ENCODE assay signal across 1 cellular context in genomic region chr19:52296773-52297600, GRCh38.
TF ChIP-seq lines count a peak whose summit lies in the region.

TSS of gene ZNF480 (plus strand) at chr19:52297169. CDS start at chr19:52300413, 3,244 bp downstream.

TF ChIP-seq in HepG2, 621 proteins besides CTCF, POLR2A, EP300 and RAD21 (continued from another document and continues in another):
- TF ChIP-seq MLXIP (CRISPR knock-in tag; IDR thresholded peaks at IDR 0.05; ENCODE audit: borderline replicate concordance) (no peak), EZH2 (conservative IDR thresholded peaks at IDR 0.05; ENCODE audit: low read depth, low read length) (no peak), ARNT2 (CRISPR knock-in tag; IDR thresholded peaks at IDR 0.05; ENCODE audit: low read depth) (no peak), PRDM15 (CRISPR knock-in tag; IDR thresholded peaks at IDR 0.05) (peak; percentile 81), ARID4A (CRISPR knock-in tag; IDR thresholded peaks at IDR 0.05; ENCODE audit: borderline replicate concordance) (peak; percentile 81; the same call in 1 of the 2 replicates), PCBP1 (IDR thresholded peaks at IDR 0.05; ENCODE audit: borderline replicate concordance, low read depth, low read length) (0 out of 2 replicates have a peak, but pooled peaks have one; percentile 24), ATF5 (CRISPR knock-in tag; IDR thresholded peaks at IDR 0.05; ENCODE audit: low read depth) (no peak), ZUFSP (CRISPR knock-in tag; IDR thresholded peaks at IDR 0.05; ENCODE audit: borderline replicate concordance) (no peak), NFKB2 (CRISPR knock-in tag; IDR thresholded peaks at IDR 0.05; ENCODE audit: borderline replicate concordance) (peak; percentile 55; the same call in 1 of the 2 replicates), KDM1A (CRISPR knock-in tag; IDR thresholded peaks at IDR 0.05) (no peak), SALL1 (CRISPR knock-in tag; IDR thresholded peaks at IDR 0.05) (peak; percentile 37; the same call in 1 of the 2 replicates), MTERF4 (CRISPR knock-in tag; IDR thresholded peaks at IDR 0.05) (0 out of 2 replicates have a peak, but pooled peaks have one; percentile 39), ZNF605 (CRISPR knock-in tag; IDR thresholded peaks at IDR 0.05) (no peak), KAT8 (CRISPR knock-in tag; IDR thresholded peaks at IDR 0.05) (peak; percentile 77), GATAD1 (CRISPR knock-in tag; IDR thresholded peaks at IDR 0.05) (0 out of 2 replicates have a peak, but pooled peaks have one; percentile 48), ZNF572 (CRISPR knock-in tag; IDR thresholded peaks at IDR 0.05) (no peak), HNF4G (IDR thresholded peaks at IDR 0.05; ENCODE audit: borderline replicate concordance, low read depth, low read length) (no peak), HNF4G (CRISPR knock-in tag; IDR thresholded peaks at IDR 0.05; ENCODE audit: borderline replicate concordance, low read depth) (no peak), SOX5 (CRISPR knock-in tag; IDR thresholded peaks at IDR 0.05; ENCODE audit: borderline replicate concordance) (no peak), PAWR (CRISPR knock-in tag; IDR thresholded peaks at IDR 0.05; ENCODE audit: borderline replicate concordance) (peak; percentile 74; the same call in 1 of the 2 replicates), ZNF496 (CRISPR knock-in tag; IDR thresholded peaks at IDR 0.05; ENCODE audit: insufficient replicate concordance) (no peak), ZNF574 (CRISPR knock-in tag; IDR thresholded peaks at IDR 0.05) (peak; percentile 26; the same call in 1 of the 2 replicates), SAP130 (CRISPR knock-in tag; IDR thresholded peaks at IDR 0.05; ENCODE audit: low read depth) (peak; percentile 69), FOSL1 (CRISPR knock-in tag; IDR thresholded peaks at IDR 0.05; ENCODE audit: borderline replicate concordance) (no peak), YEATS4 (CRISPR knock-in tag; IDR thresholded peaks at IDR 0.05; ENCODE audit: borderline replicate concordance) (peak; percentile 44; the same call in 1 of the 2 replicates), ARID2 (CRISPR knock-in tag; IDR thresholded peaks at IDR 0.05; ENCODE audit: borderline replicate concordance) (no peak), MAX (IDR thresholded peaks at IDR 0.05) (peak; percentile 48; the same call in 1 of the 2 replicates), KLF11 (CRISPR knock-in tag; IDR thresholded peaks at IDR 0.05) (no peak), KDM2A (CRISPR knock-in tag; IDR thresholded peaks at IDR 0.05; ENCODE audit: borderline replicate concordance, low read depth) (peak; percentile 5; the same call in 1 of the 2 replicates), SRY (CRISPR knock-in tag; IDR thresholded peaks at IDR 0.05) (no peak), ZNF275 (CRISPR knock-in tag; IDR thresholded peaks at IDR 0.05; ENCODE audit: borderline replicate concordance) (0 out of 2 replicates have a peak, but pooled peaks have one; percentile 47), ZNF431 (CRISPR knock-in tag; IDR thresholded peaks at IDR 0.05; ENCODE audit: borderline replicate concordance, low read depth) (no peak), RARA (CRISPR knock-in tag; IDR thresholded peaks at IDR 0.05) (no peak), DBP (CRISPR knock-in tag; IDR thresholded peaks at IDR 0.05; ENCODE audit: not compliant biosample characterization) (no peak), FOXO1 (CRISPR knock-in tag; IDR thresholded peaks at IDR 0.05) (no peak), NPAS2 (CRISPR knock-in tag; IDR thresholded peaks at IDR 0.05; ENCODE audit: borderline replicate concordance) (no peak), ZNF263 (CRISPR knock-in tag; IDR thresholded peaks at IDR 0.05) (peak; percentile 75), TBX2 (CRISPR knock-in tag; IDR thresholded peaks at IDR 0.05; ENCODE audit: borderline replicate concordance) (no peak; the same call in 1 of the 2 replicates), SRSF1 (optimal IDR thresholded peaks at IDR 0.05; ENCODE audit: low read depth, low read length) (peak; percentile 67)
